In the genomic region with DNA sequence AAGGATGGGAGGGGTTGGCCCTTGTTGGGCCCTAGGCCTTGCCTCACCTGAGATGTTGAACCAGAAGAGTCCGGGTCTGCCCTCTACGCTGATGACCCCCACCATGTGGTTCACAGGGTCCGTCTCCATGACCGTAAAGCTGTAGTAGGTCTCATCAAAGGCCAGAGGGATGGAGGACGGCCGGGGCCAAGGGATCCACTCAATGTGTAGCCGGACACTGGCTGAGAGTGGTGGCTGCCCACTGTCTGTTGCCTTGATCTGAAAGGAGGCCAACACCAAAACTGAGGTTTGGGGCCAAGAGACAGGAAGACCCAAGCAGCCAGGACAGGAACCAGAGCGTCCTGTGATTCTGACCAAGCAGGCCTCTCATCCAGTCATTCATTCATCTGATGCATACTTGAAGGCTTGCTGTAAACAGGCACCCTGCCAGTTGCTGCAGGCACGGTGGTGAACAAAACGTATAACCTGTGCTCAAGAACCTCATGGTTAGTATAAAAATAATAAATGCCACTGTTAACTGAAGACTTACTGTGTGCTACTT, we compare ENCODE assay signal across 16 cellular contexts. TPM values are rescaled to one million over a fixed set of nuclear protein-coding genes. Genes with fewer than 3 reads are reported as not detected.
A peak's percentile ranks its signal among the peaks of the same experiment; 100 is the strongest.
DNase-seq lines count a peak whose midpoint lies in the region; ATAC-seq and TF ChIP-seq lines count a peak whose summit lies in the region.
"Had no signal": no experiment of that assay in that cellular context is flagged by ENCODE, and none has a peak within 500 bp of the region (broad histone marks: within the 10 kb centered on the region; RNA-seq: fewer than 3 reads in every experiment).

No MANE protein-coding gene starts in this region.

- intact Hi-C loops in psoas muscle (cut with DNase I) = no loop called here

- no peak overlapping the region for H3K4me3 ChIP-seq in psoas muscle
- H3K4me3 ChIP-seq: GM12878 had no signal

- DNase-seq in cerebellar cortex (ENCODE audit: low spot score) = peak; percentile 66
- DNase-seq in islet precursor cell = peak; percentile 34
- no peak for DNase-seq in psoas muscle
- no peak for DNase-seq in T-helper 1 cell
- DNase-seq: ACHN; BE2C; CD4-positive, CD25-positive, alpha-beta regulatory T cell; CD8-positive, alpha-beta memory T cell; COR-L47; DMS 273 treated with DMSO at 0.1 percent for 48 hours; DMS79; H9 had no signal

- 92 to 94% (median 93%) methylated on average over 10 of the region's 10 CpGs for WGBS in psoas muscle, 3 donors

- H3K4me1 ChIP-seq in psoas muscle = no peaks in the 10 kb centered on the region
- H3K4me1 ChIP-seq: BE2C had no signal

- no peak for TF ChIP-seq CTCF in psoas muscle (IDR thresholded peaks at IDR 0.05)

- H3K27ac ChIP-seq in psoas muscle = peak overlapping the region; percentile 15
- H3K27ac ChIP-seq: HL-60 had no signal

- ATAC-seq in psoas muscle (peak in 1 of 4 donors; percentile 7), HG02852 (IDR thresholded peaks at IDR 0.05; ENCODE audit: unreplicated experiment) (no peak), HG03045 (IDR thresholded peaks at IDR 0.05; ENCODE audit: unreplicated experiment) (no peak)
- ATAC-seq: GM12878 had no signal

- no peaks in the 10 kb centered on the region for H3K27me3 ChIP-seq in psoas muscle (ENCODE audit: insufficient read depth in 3 of 3, low read length in 2 of 3)
- H3K27me3 ChIP-seq: BE2C had no signal

- H3K9me3 ChIP-seq in psoas muscle = no peaks in the 10 kb centered on the region
- H3K9me3 ChIP-seq: BE2C had no signal

- no peaks in the 10 kb centered on the region for H3K36me3 ChIP-seq in psoas muscle (ENCODE audit: insufficient read depth in 1 of 2, low read depth in 1 of 2)
- H3K36me3 ChIP-seq: BE2C had no signal

RNA-seq across cellular contexts. Expression of a gene that starts 37.9 kb away (rescaled TPM):
- under 1 TPM in 2 of 4 donors, not detected in 2; 0.02 TPM for total RNA-seq in psoas muscle
- polyA plus RNA-seq in psoas muscle = under 1 TPM in 2 of 3 donors, not detected in 1; 0.01 to 0.03 TPM
- total RNA-seq: CD4-positive, CD25-positive, alpha-beta regulatory T cell; CD8-positive, alpha-beta memory T cell had no signal
- polyA plus RNA-seq: CD8-positive, alpha-beta memory T cell had no signal

Comparison
In these comparisons a context has a peak if more than half of its experiments do, and no peak if none do; other contexts are left out.
1. DNase-seq: peak in cerebellar cortex (single experiment) and islet precursor cell (single experiment); none in psoas muscle (0 of 2) and T-helper 1 cell (0 of 5).